In the genomic region with DNA sequence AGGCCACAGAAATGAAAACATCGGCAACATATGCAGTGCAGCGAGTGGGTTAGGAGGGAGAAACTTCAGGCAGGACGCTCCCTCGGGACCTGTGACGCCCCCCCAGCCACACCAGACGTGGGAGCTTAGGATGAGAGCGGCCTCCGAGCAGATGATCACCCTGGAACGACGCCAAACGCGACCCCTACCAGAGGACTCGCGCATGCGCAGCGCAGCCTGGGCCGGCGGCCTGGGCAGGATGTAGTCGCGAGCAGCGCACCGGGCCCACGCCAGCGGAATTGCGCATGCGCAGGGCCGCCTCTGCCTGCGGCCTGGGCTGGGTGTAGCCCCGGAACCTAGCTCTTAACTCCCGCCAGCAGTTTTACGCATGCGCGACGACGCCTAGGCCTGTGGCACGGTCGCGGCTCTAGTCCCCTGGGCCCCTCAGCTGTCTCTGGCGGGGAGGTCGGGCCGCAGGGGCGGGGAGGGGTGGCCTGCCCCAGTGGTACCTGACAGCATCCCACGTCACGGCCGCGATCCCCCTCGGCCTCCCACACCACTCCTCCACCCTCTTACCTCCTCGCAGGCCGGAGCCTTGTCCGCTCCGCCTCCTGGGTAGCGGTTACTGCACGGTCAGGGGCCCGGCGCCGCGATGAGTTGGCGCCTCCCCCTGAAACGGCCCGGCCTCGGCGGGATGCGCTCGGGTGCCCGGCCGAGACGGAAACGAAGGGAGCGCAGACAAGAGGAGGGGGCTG, we compare ENCODE assay signal across 1 cellular context.
TF ChIP-seq lines count a peak whose summit lies in the region.

A gene (minus strand): TSS at position 608 of the 734 bp plus-strand sequence. CDS start 11,141 bp downstream, outside the sequence.

TF ChIP-seq in SK-N-SH, 30 proteins besides CTCF, POLR2A, EP300 and RAD21 (continued from another document):
- TF ChIP-seq, protein P1, sequence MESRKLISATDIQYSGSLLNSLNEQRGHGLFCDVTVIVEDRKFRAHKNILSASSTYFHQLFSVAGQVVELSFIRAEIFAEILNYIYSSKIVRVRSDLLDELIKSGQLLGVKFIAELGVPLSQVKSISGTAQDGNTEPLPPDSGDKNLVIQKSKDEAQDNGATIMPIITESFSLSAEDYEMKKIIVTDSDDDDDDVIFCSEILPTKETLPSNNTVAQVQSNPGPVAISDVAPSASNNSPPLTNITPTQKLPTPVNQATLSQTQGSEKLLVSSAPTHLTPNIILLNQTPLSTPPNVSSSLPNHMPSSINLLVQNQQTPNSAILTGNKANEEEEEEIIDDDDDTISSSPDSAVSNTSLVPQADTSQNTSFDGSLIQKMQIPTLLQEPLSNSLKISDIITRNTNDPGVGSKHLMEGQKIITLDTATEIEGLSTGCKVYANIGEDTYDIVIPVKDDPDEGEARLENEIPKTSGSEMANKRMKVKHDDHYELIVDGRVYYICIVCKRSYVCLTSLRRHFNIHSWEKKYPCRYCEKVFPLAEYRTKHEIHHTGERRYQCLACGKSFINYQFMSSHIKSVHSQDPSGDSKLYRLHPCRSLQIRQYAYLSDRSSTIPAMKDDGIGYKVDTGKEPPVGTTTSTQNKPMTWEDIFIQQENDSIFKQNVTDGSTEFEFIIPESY (IDR thresholded peaks at IDR 0.05; ENCODE audit: borderline replicate concordance, low read depth) = no peak
- TF ChIP-seq TAF1 (IDR thresholded peaks at IDR 0.05; ENCODE audit: borderline replicate concordance, low read depth, low read length) (peak; percentile 77), NRF1 (IDR thresholded peaks at IDR 0.05; ENCODE audit: low read depth, low read length) (peak; percentile 99), NFIC (IDR thresholded peaks at IDR 0.05; ENCODE audit: borderline replicate concordance) (peak; percentile 77), RFX5 (IDR thresholded peaks at IDR 0.05; ENCODE audit: low read length) (no peak), CHD2 (IDR thresholded peaks at IDR 0.05; ENCODE audit: low read length, partially characterized antibody) (no peak), FOSL2 (IDR thresholded peaks at IDR 0.05; ENCODE audit: borderline replicate concordance, low read depth) (no peak), JUND (IDR thresholded peaks at IDR 0.05) (no peak), TEAD4 (IDR thresholded peaks at IDR 0.05; ENCODE audit: borderline replicate concordance, insufficient read depth) (no peak)
- TF ChIP-seq, protein P2, sequence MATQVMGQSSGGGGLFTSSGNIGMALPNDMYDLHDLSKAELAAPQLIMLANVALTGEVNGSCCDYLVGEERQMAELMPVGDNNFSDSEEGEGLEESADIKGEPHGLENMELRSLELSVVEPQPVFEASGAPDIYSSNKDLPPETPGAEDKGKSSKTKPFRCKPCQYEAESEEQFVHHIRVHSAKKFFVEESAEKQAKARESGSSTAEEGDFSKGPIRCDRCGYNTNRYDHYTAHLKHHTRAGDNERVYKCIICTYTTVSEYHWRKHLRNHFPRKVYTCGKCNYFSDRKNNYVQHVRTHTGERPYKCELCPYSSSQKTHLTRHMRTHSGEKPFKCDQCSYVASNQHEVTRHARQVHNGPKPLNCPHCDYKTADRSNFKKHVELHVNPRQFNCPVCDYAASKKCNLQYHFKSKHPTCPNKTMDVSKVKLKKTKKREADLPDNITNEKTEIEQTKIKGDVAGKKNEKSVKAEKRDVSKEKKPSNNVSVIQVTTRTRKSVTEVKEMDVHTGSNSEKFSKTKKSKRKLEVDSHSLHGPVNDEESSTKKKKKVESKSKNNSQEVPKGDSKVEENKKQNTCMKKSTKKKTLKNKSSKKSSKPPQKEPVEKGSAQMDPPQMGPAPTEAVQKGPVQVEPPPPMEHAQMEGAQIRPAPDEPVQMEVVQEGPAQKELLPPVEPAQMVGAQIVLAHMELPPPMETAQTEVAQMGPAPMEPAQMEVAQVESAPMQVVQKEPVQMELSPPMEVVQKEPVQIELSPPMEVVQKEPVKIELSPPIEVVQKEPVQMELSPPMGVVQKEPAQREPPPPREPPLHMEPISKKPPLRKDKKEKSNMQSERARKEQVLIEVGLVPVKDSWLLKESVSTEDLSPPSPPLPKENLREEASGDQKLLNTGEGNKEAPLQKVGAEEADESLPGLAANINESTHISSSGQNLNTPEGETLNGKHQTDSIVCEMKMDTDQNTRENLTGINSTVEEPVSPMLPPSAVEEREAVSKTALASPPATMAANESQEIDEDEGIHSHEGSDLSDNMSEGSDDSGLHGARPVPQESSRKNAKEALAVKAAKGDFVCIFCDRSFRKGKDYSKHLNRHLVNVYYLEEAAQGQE (IDR thresholded peaks at IDR 0.05; ENCODE audit: low read depth, low read length) = no peak
- TF ChIP-seq, protein P3, sequence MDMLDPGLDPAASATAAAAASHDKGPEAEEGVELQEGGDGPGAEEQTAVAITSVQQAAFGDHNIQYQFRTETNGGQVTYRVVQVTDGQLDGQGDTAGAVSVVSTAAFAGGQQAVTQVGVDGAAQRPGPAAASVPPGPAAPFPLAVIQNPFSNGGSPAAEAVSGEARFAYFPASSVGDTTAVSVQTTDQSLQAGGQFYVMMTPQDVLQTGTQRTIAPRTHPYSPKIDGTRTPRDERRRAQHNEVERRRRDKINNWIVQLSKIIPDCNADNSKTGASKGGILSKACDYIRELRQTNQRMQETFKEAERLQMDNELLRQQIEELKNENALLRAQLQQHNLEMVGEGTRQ (IDR thresholded peaks at IDR 0.05; ENCODE audit: borderline replicate concordance, low read depth, low read length) = no peak
